Comparison of ENCODE assay signal across 8 cellular contexts in the genomic region with DNA sequence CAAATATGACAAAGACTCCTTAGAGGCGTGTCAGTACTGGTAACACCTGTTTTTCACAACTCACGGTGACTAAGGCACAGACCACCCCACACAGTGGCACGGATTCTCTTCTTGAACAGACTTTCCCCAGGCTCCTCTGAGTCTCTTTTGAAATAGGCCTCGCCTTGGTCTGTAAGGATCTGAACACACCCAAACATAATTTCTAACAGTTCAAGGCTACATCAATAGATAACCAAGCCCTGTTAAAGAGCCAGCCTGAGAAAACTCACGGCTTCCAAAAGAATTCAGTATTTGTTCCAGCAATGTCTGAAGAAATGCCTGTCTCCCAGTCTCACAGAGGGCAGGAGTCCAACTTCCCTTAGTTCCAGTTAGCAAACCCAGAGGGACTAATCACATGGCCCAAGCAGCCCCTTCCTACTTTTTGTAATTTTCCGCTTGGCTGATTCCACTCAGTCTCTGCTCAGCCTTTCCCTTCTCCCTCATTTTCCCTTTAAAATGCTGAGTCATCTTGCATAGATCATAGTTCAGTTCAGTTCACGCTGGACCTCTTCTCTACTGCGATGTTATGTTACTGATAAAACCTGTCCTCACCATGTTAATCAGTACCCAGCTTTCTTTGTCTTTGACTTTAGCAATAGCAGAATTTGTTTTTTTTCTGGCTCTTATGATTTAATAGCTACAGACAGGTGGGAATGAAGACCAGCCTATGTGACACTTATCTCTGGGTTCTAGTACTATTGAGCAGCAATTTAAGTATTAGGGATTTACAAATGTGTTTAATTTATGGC. TPM values are rescaled to one million over a fixed set of nuclear protein-coding genes. Genes with fewer than 3 reads are reported as not detected.
A peak's percentile ranks its signal among the peaks of the same experiment; 100 is the strongest.
DNase-seq lines count a peak whose midpoint lies in the region; ATAC-seq and TF ChIP-seq lines count a peak whose summit lies in the region.
"Had no signal": no experiment of that assay in that cellular context is flagged by ENCODE, and none has a peak within 500 bp of the region (broad histone marks: within the 10 kb centered on the region; RNA-seq: fewer than 3 reads in every experiment).

No MANE protein-coding gene starts in this region.

- H3K4me2 ChIP-seq in hepatocyte = peak overlapping the region; percentile 47

- H3K9me2 ChIP-seq in hepatocyte (replicated peaks; ENCODE audit: insufficient read depth) = no peaks in the 10 kb centered on the region

- H3K4me1 ChIP-seq in HUES6 (ENCODE audit: control insufficient read depth, insufficient read depth, low read length) (peaks cover 12% of the 10 kb centered on the region), hepatocyte (ENCODE audit: insufficient read depth) (peaks cover 24% of the 10 kb centered on the region)

- no peaks in the 10 kb centered on the region for H3K27me3 ChIP-seq in HUES6 (ENCODE audit: control insufficient read depth, insufficient read depth, low read length)
- H3K27me3 ChIP-seq in hepatocyte = no peaks in the 10 kb centered on the region

- no peak for TF ChIP-seq CTCF in hepatocyte (IDR thresholded peaks at IDR 0.05; ENCODE audit: poor library complexity)

- H3K36me3 ChIP-seq in HUES6 (ENCODE audit: control insufficient read depth, insufficient read depth, low read length) = no peaks in the 10 kb centered on the region
- no peaks in the 10 kb centered on the region for H3K36me3 ChIP-seq in hepatocyte (replicated peaks; ENCODE audit: insufficient read depth, low read depth)

- no peaks in the 10 kb centered on the region for H3K79me2 ChIP-seq in hepatocyte

- peak overlapping the region; percentile 7 for H2AFZ ChIP-seq in hepatocyte

- no peak overlapping the region for H3K9ac ChIP-seq in HUES6 (ENCODE audit: low read length)

- no peaks in the 10 kb centered on the region for H4K20me1 ChIP-seq in hepatocyte (ENCODE audit: insufficient read depth, poor library complexity, severe bottlenecking)

- DNase-seq in hepatocyte (ENCODE audit: low spot score) = peak; percentile 85
- DNase-seq in skeletal muscle cell (ENCODE audit: low read depth) = peak; percentile 96
- no peak for DNase-seq in COR-L47 (lab: John Stamatoyannopoulos, UW)
- DNase-seq in NCI-H187 (lab: John Stamatoyannopoulos, UW) = no peak

- H3K9me3 ChIP-seq in HUES6 (ENCODE audit: control insufficient read depth, insufficient read depth, low read depth, low read length) (peaks cover 28% of the 10 kb centered on the region), hepatocyte (ENCODE audit: low read depth) (no peaks in the 10 kb centered on the region)

- 33% methylated on average over 8 of the region's 8 CpGs for WGBS in hepatocyte (ENCODE audit: low lambda C conversion rate, missing lambda C conversion rate)

- H3K27ac ChIP-seq in HUES6 (ENCODE audit: low read depth, low read length) (0 out of 2 replicates have a peak overlapping the region, but pooled peaks have one; percentile 22), angular gyrus (ENCODE audit: low read depth, low read length) (peak overlapping the region; percentile 42), hepatocyte (peak overlapping the region; percentile 95)

- H3K4me3 ChIP-seq in HUES6 (ENCODE audit: low read depth, low read length) (no peak overlapping the region), hepatocyte (no peak overlapping the region), skeletal muscle cell (ENCODE audit: low read depth, low read length) (no peak overlapping the region)

- ATAC-seq in GM21619 (IDR thresholded peaks at IDR 0.05; ENCODE audit: unreplicated experiment) = no peak

RNA-seq across cellular contexts. Expression of a gene that starts 22.6 kb away (rescaled TPM):
- 53.5 and 66.2 TPM in 2 replicates for total RNA-seq in hepatocyte
- 31.6 and 54.6 TPM in 2 replicates for polyA plus RNA-seq in hepatocyte
- total RNA-seq: SK-MEL-5 had no signal

Comparison
In these comparisons a context has a peak if more than half of its experiments do, and no peak if none do; other contexts are left out.
1. H3K27ac ChIP-seq: peak in every context shown above with its lines; median percentile 95 in hepatocyte; 42 in angular gyrus; 22 in HUES6.
2. DNase-seq: peak in hepatocyte (single experiment) and skeletal muscle cell (single experiment); none in COR-L47 (single experiment) and NCI-H187 (0 of 2).